Comparison of ENCODE assay signal across 8 cellular contexts in the genomic region with DNA sequence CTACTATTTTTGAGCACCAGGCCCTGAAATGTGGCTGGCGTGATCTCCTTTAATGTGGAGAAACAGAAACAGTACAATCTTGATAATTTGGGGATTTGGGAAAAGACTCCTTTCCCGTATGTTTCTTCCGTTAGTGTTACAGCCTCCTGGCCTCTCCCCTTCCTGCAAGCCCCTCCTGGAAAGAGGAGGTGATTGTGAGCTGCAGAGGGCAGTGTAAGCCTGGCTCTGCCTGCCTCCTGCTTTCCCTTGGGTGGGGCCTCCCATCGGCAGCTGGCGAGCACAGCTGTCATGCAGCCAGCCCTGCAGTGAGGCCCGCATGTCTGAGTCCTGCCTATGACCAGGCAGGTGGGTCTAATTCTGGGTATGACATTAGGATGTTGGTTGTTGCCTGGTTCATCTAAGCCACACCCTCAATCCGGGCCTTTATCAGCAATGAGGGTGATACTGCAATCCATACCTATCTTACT. TPM values are rescaled to one million over a fixed set of nuclear protein-coding genes. Genes with fewer than 3 reads are reported as not detected.
A peak's percentile ranks its signal among the peaks of the same experiment; 100 is the strongest.
DNase-seq lines count a peak whose midpoint lies in the region; ATAC-seq and TF ChIP-seq lines count a peak whose summit lies in the region.

No MANE protein-coding gene starts in this region.

- H3K4me3 Mint-ChIP-seq in activated T-cell treated with anti-CD3 and anti-CD28 coated beads, Interleukin-2, amount 50 U/mL, for 72 hours: no peak overlapping the region

- H3K4me1 ChIP-seq in NT2/D1 (ENCODE audit: insufficient read depth, insufficient read length) (peaks cover 6% of the 10 kb centered on the region), neutrophil (ENCODE audit: control insufficient read depth in 1 of 2, insufficient read depth in 1 of 2, low read depth in 1 of 2, low read length in 1 of 2) (peaks cover 69% of the 10 kb centered on the region in 2 experiments), thymus (ENCODE audit: control insufficient read depth, insufficient read depth, low read length) (no peaks in the 10 kb centered on the region)

- no peak overlapping the region for H3K27ac Mint-ChIP-seq in activated T-cell treated with anti-CD3 and anti-CD28 coated beads, Interleukin-2, amount 50 U/mL, for 72 hours

- H3K4me3 ChIP-seq in NT2/D1 (ENCODE audit: insufficient read length, low read depth) (no peak overlapping the region), foreskin fibroblast (ENCODE audit: low read depth in 1 of 2, low read length in 2 of 2) (peak overlapping the region; percentile 26 to 48), neutrophil (ENCODE audit: low read depth in 1 of 2, low read length in 1 of 2) (peak overlapping the region; percentile 42 to 52), thymus (ENCODE audit: low read length) (no peak overlapping the region)

- 21% methylated on average over 7 of the region's 7 CpGs for WGBS in thymus

- H3K9me3 ChIP-seq in NT2/D1 (ENCODE audit: insufficient read depth, low read length): no peaks in the 10 kb centered on the region
- no peaks in the 10 kb centered on the region for H3K9me3 ChIP-seq in neutrophil
- no peaks in the 10 kb centered on the region for H3K9me3 ChIP-seq in thymus (ENCODE audit: control insufficient read depth)

- no peaks in the 10 kb centered on the region for H3K36me3 ChIP-seq in NT2/D1 (ENCODE audit: insufficient read depth, insufficient read length, low read length)
- no peaks in the 10 kb centered on the region for H3K36me3 ChIP-seq in neutrophil
- H3K36me3 ChIP-seq in thymus (ENCODE audit: control insufficient read depth, insufficient read depth): no peaks in the 10 kb centered on the region

- H3K9ac ChIP-seq in NT2/D1 (ENCODE audit: insufficient read length, low read depth): no peak overlapping the region

- H3K36me3 Mint-ChIP-seq in activated T-cell treated with anti-CD3 and anti-CD28 coated beads, Interleukin-2, amount 50 U/mL, for 72 hours (ENCODE audit: insufficient read depth in 2 of 2): no peaks in the 10 kb centered on the region

- TF ChIP-seq CTCF in foreskin fibroblast (IDR thresholded peaks at IDR 0.05; ENCODE audit: low read depth, low read length) (peak; percentile 70), neutrophil (IDR thresholded peaks at IDR 0.05) (no peak)

- H3K9me3 Mint-ChIP-seq in activated T-cell treated with anti-CD3 and anti-CD28 coated beads, Interleukin-2, amount 50 U/mL, for 72 hours: no peaks in the 10 kb centered on the region

- DNase-seq in DMS114 treated with DMSO at 0.1 percent for 48 hours (lab: John Stamatoyannopoulos, UW; ENCODE audit: unreplicated experiment) (peak; percentile 52), HK-2 (ENCODE audit: unreplicated experiment) (peak; percentile 55), NT2/D1 (ENCODE audit: low read depth, low spot score) (peak; percentile 39), foreskin fibroblast (peak; percentile 93 to 97)
- DNase-seq in activated T-cell treated with anti-CD3 and anti-CD28 coated beads, Interleukin-2, amount 50 U/mL, for 72 hours: peak; percentile 34 to 62

- ATAC-seq in GM21360 (IDR thresholded peaks at IDR 0.05; ENCODE audit: unreplicated experiment): peak; percentile 83
- peak; percentile 74 to 87 for ATAC-seq in activated T-cell treated with anti-CD3 and anti-CD28 coated beads, Interleukin-2, amount 50 U/mL, for 72 hours (replicated peaks in 1 of 2)

- H3K27me3 Mint-ChIP-seq in activated T-cell treated with anti-CD3 and anti-CD28 coated beads, Interleukin-2, amount 50 U/mL, for 72 hours (ENCODE audit: low read depth): peaks cover 31% of the 10 kb centered on the region

- H3K27ac ChIP-seq in neutrophil (peak overlapping the region; percentile 95), thymus (ENCODE audit: low read depth) (peak overlapping the region; percentile 39)

- no peaks in the 10 kb centered on the region for H3K27me3 ChIP-seq in NT2/D1 (ENCODE audit: insufficient read depth, insufficient read length)
- no peaks in the 10 kb centered on the region for H3K27me3 ChIP-seq in neutrophil
- no peaks in the 10 kb centered on the region for H3K27me3 ChIP-seq in thymus (ENCODE audit: control insufficient read depth, insufficient read depth)

- peaks cover 18% of the 10 kb centered on the region for H3K4me1 Mint-ChIP-seq in activated T-cell treated with anti-CD3 and anti-CD28 coated beads, Interleukin-2, amount 50 U/mL, for 72 hours (ENCODE audit: low read depth)

RNA-seq across cellular contexts. Expression of gene WSB1, which starts 48.7 kb away (rescaled TPM):
- total RNA-seq in activated T-cell treated with anti-CD3 and anti-CD28 coated beads, Interleukin-2, amount 50 U/mL, for 72 hours: 100 to 1,000 TPM; 104 to 126 TPM
- polyA plus RNA-seq in thymus: 125 TPM

Comparison
In these comparisons a context has a peak if more than half of its experiments do, and no peak if none do; other contexts are left out.
1. DNase-seq: peak in every context shown above with its lines; median percentile 95 in foreskin fibroblast; 55 in HK-2; 52 in DMS114 treated with DMSO at 0.1 percent for 48 hours; 48 in activated T-cell treated with anti-CD3 and anti-CD28 coated beads, Interleukin-2, amount 50 U/mL, for 72 hours; 39 in NT2/D1.
2. H3K4me3 ChIP-seq: peak in foreskin fibroblast (2 of 2) and neutrophil (2 of 2); none in NT2/D1 (single experiment) and thymus (single experiment).